Comparison of ENCODE assay signal across 21 cellular contexts in genomic region chr2:7068447-7068846, GRCh38.
DNase-seq lines count a peak whose midpoint lies in the region; ATAC-seq and TF ChIP-seq lines count a peak whose summit lies in the region.
"Had no signal": no experiment of that assay in that cellular context is flagged by ENCODE, and none has a peak within 500 bp of the region (broad histone marks: within the 10 kb centered on the region; RNA-seq: fewer than 3 reads in every experiment).

No MANE protein-coding gene starts in this region.

- intact Hi-C loops in CD4-positive, alpha-beta T cell (cut with DNase I, micrococcal nuclease), result no loop called here
- intact Hi-C loops in OCI-LY7 (cut with micrococcal nuclease; ENCODE audit: unreplicated experiment), result no loop called here
- intact Hi-C loops in naive thymus-derived CD4-positive, alpha-beta T cell (cut with micrococcal nuclease), result no loop called here

- H3K4me1 Mint-ChIP-seq in CD4-positive, alpha-beta T cell (ENCODE audit: low read depth), result peaks cover 11% of the 10 kb centered on the region
- H3K4me1 Mint-ChIP-seq in naive thymus-derived CD4-positive, alpha-beta T cell, result peaks cover 0 to 17% (median 11%) of the 10 kb centered on the region in 7 donors

- H4K20me1 ChIP-seq in DOHH2 (ENCODE audit: control insufficient read depth, insufficient read depth, low read depth, low read length) (no peaks in the 10 kb centered on the region), OCI-LY7 (ENCODE audit: insufficient read depth, low read length) (no peaks in the 10 kb centered on the region)
- H4K20me1 ChIP-seq: BLaER1 had no signal

- H3K27ac Mint-ChIP-seq in CD4-positive, alpha-beta T cell, result peak overlapping the region; percentile 16
- H3K27ac Mint-ChIP-seq in naive thymus-derived CD4-positive, alpha-beta T cell, result peak overlapping the region in 6 of 9 donors; percentile 8 to 78 (median 45)

- peaks cover 6% of the 10 kb centered on the region for H3K9me3 Mint-ChIP-seq in CD4-positive, alpha-beta T cell
- H3K9me3 Mint-ChIP-seq in naive thymus-derived CD4-positive, alpha-beta T cell, result peaks cover 0 to 10% (median 4%) of the 10 kb centered on the region in 11 donors

- DNase-seq in CD4-positive, alpha-beta T cell, result no peak
- DNase-seq in OCI-LY7 (ENCODE audit: low spot score) (no peak), MV-4-11 (lab: John Stamatoyannopoulos, UW) (no peak), SHP77 (lab: John Stamatoyannopoulos, UW) (no peak)
- DNase-seq in naive thymus-derived CD4-positive, alpha-beta T cell, result peak in 1 of 9 donors; percentile 19
- DNase-seq: 8988T; ACHN; BE2C; C1 segment of cervical spinal cord; Caco-2; Calu3; CD4-positive, alpha-beta memory T cell; DMS79 treated with DMSO at 0.1 percent for 48 hours; EL; GDM1 had no signal

- peaks cover 39% of the 10 kb centered on the region for H3K36me3 Mint-ChIP-seq in CD4-positive, alpha-beta T cell (ENCODE audit: low read depth)
- H3K36me3 Mint-ChIP-seq in naive thymus-derived CD4-positive, alpha-beta T cell, result peaks cover 10 to 56% (median 45%) of the 10 kb centered on the region in 5 donors

- H3K27me3 ChIP-seq in CD4-positive, alpha-beta T cell (ENCODE audit: control insufficient read depth, insufficient read depth, low read length), result no peaks in the 10 kb centered on the region
- no peaks in the 10 kb centered on the region for H3K27me3 ChIP-seq in DOHH2 (ENCODE audit: control insufficient read depth, low read length)
- H3K27me3 ChIP-seq in naive thymus-derived CD4-positive, alpha-beta T cell (ENCODE audit: control insufficient read depth in 2 of 2, insufficient read depth in 2 of 2, low read length in 2 of 2), result no peaks in the 10 kb centered on the region
- H3K27me3 ChIP-seq: BE2C, BLaER1 had no signal

- ATAC-seq in CD4-positive, alpha-beta T cell (ENCODE audit: poor library complexity), result peak; percentile 43
- ATAC-seq in naive thymus-derived CD4-positive, alpha-beta T cell, result no peak
- ATAC-seq in HG03025 (IDR thresholded peaks at IDR 0.05; ENCODE audit: low FRiP score, unreplicated experiment) (no peak), HG02642 (IDR thresholded peaks at IDR 0.05; ENCODE audit: poor library complexity, unreplicated experiment) (no peak)
- ATAC-seq: GM12878 had no signal

- no peaks in the 10 kb centered on the region for H3K36me3 ChIP-seq in DOHH2 (ENCODE audit: control insufficient read depth, low read length)
- H3K36me3 ChIP-seq in OCI-LY7 (ENCODE audit: insufficient read depth, low read length), result no peaks in the 10 kb centered on the region; the same call in 1 of the 2 replicates
- peaks cover 0 to 3% (median 0%) of the 10 kb centered on the region in 3 experiments for H3K36me3 ChIP-seq in naive thymus-derived CD4-positive, alpha-beta T cell (ENCODE audit: control insufficient read depth in 2 of 3, insufficient read depth in 3 of 3, low read length in 3 of 3)
- H3K36me3 ChIP-seq: BLaER1 had no signal

- no peaks in the 10 kb centered on the region for H3K79me2 ChIP-seq in DOHH2 (ENCODE audit: control insufficient read depth, low read length)
- H3K79me2 ChIP-seq in OCI-LY7 (ENCODE audit: insufficient read depth, low read depth, low read length), result no peaks in the 10 kb centered on the region

- no peak overlapping the region for H3K4me3 Mint-ChIP-seq in CD4-positive, alpha-beta T cell
- peak overlapping the region in 4 of 10 donors; percentile 2 to 59 (median 52) for H3K4me3 Mint-ChIP-seq in naive thymus-derived CD4-positive, alpha-beta T cell
- H3K4me3 Mint-ChIP-seq: CD14-positive monocyte; CD4-positive, alpha-beta memory T cell had no signal

- H3K9me3 ChIP-seq in CD4-positive, alpha-beta T cell (ENCODE audit: control insufficient read depth, low read length), result peaks cover 6% of the 10 kb centered on the region
- no peaks in the 10 kb centered on the region for H3K9me3 ChIP-seq in DOHH2 (ENCODE audit: control insufficient read depth, insufficient read depth, low read length)
- H3K9me3 ChIP-seq in OCI-LY7 (ENCODE audit: low read length), result peaks cover 8% of the 10 kb centered on the region; the same call in 1 of the 2 replicates
- H3K9me3 ChIP-seq in naive thymus-derived CD4-positive, alpha-beta T cell (ENCODE audit: control insufficient read depth in 2 of 3, low read length in 3 of 3), result peaks cover 0 to 7% (median 0%) of the 10 kb centered on the region in 3 experiments
- H3K9me3 ChIP-seq: BE2C, Caco-2 had no signal

- no peaks in the 10 kb centered on the region for H3K27me3 Mint-ChIP-seq in CD4-positive, alpha-beta T cell
- H3K27me3 Mint-ChIP-seq in naive thymus-derived CD4-positive, alpha-beta T cell, result no peaks in the 10 kb centered on the region
- H3K27me3 Mint-ChIP-seq: CD4-positive, alpha-beta memory T cell had no signal

- no peaks in the 10 kb centered on the region for H3K9me2 ChIP-seq in DOHH2 (replicated peaks; ENCODE audit: control insufficient read depth, low read length)
- no peaks in the 10 kb centered on the region for H3K9me2 ChIP-seq in OCI-LY7 (ENCODE audit: insufficient read depth, low read length)

- no peak overlapping the region for H3K27ac ChIP-seq in CD4-positive, alpha-beta T cell (ENCODE audit: low read depth, low read length)
- no peak overlapping the region for H3K27ac ChIP-seq in DOHH2 (ENCODE audit: low read depth, low read length)
- H3K27ac ChIP-seq in OCI-LY7 (ENCODE audit: low read depth, low read length, poor library complexity, severe bottlenecking), result no peak overlapping the region
- no peak overlapping the region for H3K27ac ChIP-seq in naive thymus-derived CD4-positive, alpha-beta T cell (ENCODE audit: low read depth, low read length)
- H3K27ac ChIP-seq: BLaER1 had no signal

- no peak for TF ChIP-seq CTCF in CD4-positive, alpha-beta T cell (IDR thresholded peaks at IDR 0.05)
- TF ChIP-seq CTCF in DOHH2 (IDR thresholded peaks at IDR 0.05; ENCODE audit: low read depth, low read length, poor library complexity, severe bottlenecking), result no peak
- TF ChIP-seq CTCF in OCI-LY7 (conservative IDR thresholded peaks at IDR 0.05; ENCODE audit: low read length), result no peak

- H3K4me2 ChIP-seq in DOHH2 (ENCODE audit: low read length), result peak overlapping the region; percentile 20; the same call in 1 of the 2 replicates
- H3K4me2 ChIP-seq in OCI-LY7 (ENCODE audit: low read length), result no peak overlapping the region
- H3K4me2 ChIP-seq: BLaER1 had no signal

- CTCF ChIA-PET in CD4-positive, alpha-beta T cell (lab: Charles Lee), result no interaction called here
- CTCF ChIA-PET in OCI-LY7 (lab: Charles Lee; ENCODE audit: unreplicated experiment), result interaction anchor here (1.1 kb wide), 1 partner anchor 16 kb away, joined by 3 read pairs; no protein-coding TSS in a partner anchor
- CTCF ChIA-PET in naive thymus-derived CD4-positive, alpha-beta T cell (lab: Charles Lee), result no interaction called here

- BruUV-seq in OCI-LY7 (replicated peaks; lab: Mats Ljungman, UMichigan), result no TSS peak

- H3K4me1 ChIP-seq in DOHH2 (ENCODE audit: control insufficient read depth, low read length) (peaks cover 15% of the 10 kb centered on the region), OCI-LY7 (ENCODE audit: insufficient read depth, low read length, poor library complexity, severe bottlenecking) (peaks cover 19% of the 10 kb centered on the region)
- H3K4me1 ChIP-seq in naive thymus-derived CD4-positive, alpha-beta T cell (ENCODE audit: control insufficient read depth in 2 of 2, insufficient read depth in 2 of 2, low read length in 2 of 2), result peaks cover 0 to 3% of the 10 kb centered on the region in 2 donors
- H3K4me1 ChIP-seq: BLaER1, Caco-2 had no signal

- peak overlapping the region; percentile 20; the same call in 1 of the 2 replicates for H2AFZ ChIP-seq in OCI-LY7 (ENCODE audit: low read length)

- no peaks in the 10 kb centered on the region for H3F3A ChIP-seq in DOHH2 (ENCODE audit: control insufficient read depth, insufficient read depth)

- POLR2A ChIA-PET in CD4-positive, alpha-beta T cell (lab: Charles Lee), result interaction anchor here (1.0 to 1.7 kb wide), 2 partner anchors 9 to 10 kb away, joined by 3 to 5 read pairs; no protein-coding TSS in a partner anchor
- POLR2A ChIA-PET in OCI-LY7 (lab: Charles Lee), result interaction anchor here (2.4 to 3.0 kb wide), 2 partner anchors 9 to 17 kb away, joined by 7 to 26 read pairs; no protein-coding TSS in a partner anchor
- POLR2A ChIA-PET in naive thymus-derived CD4-positive, alpha-beta T cell (lab: Charles Lee), result no interaction called here

- H3K4me3 ChIP-seq in DOHH2 (ENCODE audit: low read length), result no peak overlapping the region
- no peak overlapping the region for H3K4me3 ChIP-seq in OCI-LY7 (ENCODE audit: low read depth, low read length, poor library complexity, severe bottlenecking)
- H3K4me3 ChIP-seq in naive thymus-derived CD4-positive, alpha-beta T cell (ENCODE audit: low read length), result no peak overlapping the region
- H3K4me3 ChIP-seq: BLaER1, GM12878 had no signal
